Comparison of ENCODE assay signal across 2 cellular contexts in genomic region chr6:122872311-122872710, GRCh38.
TF ChIP-seq lines count a peak whose summit lies in the region.

No MANE protein-coding gene starts in this region.

TF ChIP-seq in GM12878, 131 proteins besides CTCF, POLR2A, EP300 and RAD21:
- TF ChIP-seq SMAD1 (IDR thresholded peaks at IDR 0.05; ENCODE audit: low read depth, partially characterized antibody) = no peak
- peak; percentile 30; the same call in 1 of the 2 replicates for TF ChIP-seq RELB (IDR thresholded peaks at IDR 0.05; ENCODE audit: low read depth)
- peak; percentile 47 for TF ChIP-seq BMI1 (IDR thresholded peaks at IDR 0.05; ENCODE audit: borderline replicate concordance)
- no peak for TF ChIP-seq ASH2L (IDR thresholded peaks at IDR 0.05; ENCODE audit: borderline replicate concordance, low read depth)
- peak; percentile 56; the same call in 1 of the 2 replicates for TF ChIP-seq MTA2 (IDR thresholded peaks at IDR 0.05; ENCODE audit: low read depth)
- peak; percentile 84 for TF ChIP-seq IKZF1 (conservative IDR thresholded peaks at IDR 0.05)
- peak; percentile 61 for TF ChIP-seq ATF7 (IDR thresholded peaks at IDR 0.05; ENCODE audit: low read depth)
- TF ChIP-seq BHLHE40 (IDR thresholded peaks at IDR 0.05; ENCODE audit: borderline replicate concordance in 1 of 2, low read depth in 2 of 2, low read length in 1 of 2) = no peak
- TF ChIP-seq DPF2 (IDR thresholded peaks at IDR 0.05) = peak; percentile 91
- TF ChIP-seq IKZF2 (IDR thresholded peaks at IDR 0.05) = peak; percentile 72 to 83; a peak in 3 of 4 replicates
- TF ChIP-seq CUX1 (IDR thresholded peaks at IDR 0.05; ENCODE audit: insufficient replicate concordance, low read depth, low read length) = no peak
- TF ChIP-seq ATF3 (IDR thresholded peaks at IDR 0.05; ENCODE audit: borderline replicate concordance, extremely low read depth, low read depth, low read length) = no peak
- TF ChIP-seq ZNF217 (IDR thresholded peaks at IDR 0.05) = peak; percentile 47; the same call in 1 of the 2 replicates

TF ChIP-seq in HepG2, 621 proteins besides CTCF, POLR2A, EP300 and RAD21:
- TF ChIP-seq CENPT (CRISPR knock-in tag; IDR thresholded peaks at IDR 0.05; ENCODE audit: low read depth) = no peak
- no peak for TF ChIP-seq ATF2 (CRISPR knock-in tag; IDR thresholded peaks at IDR 0.05)
- no peak for TF ChIP-seq MAX (IDR thresholded peaks at IDR 0.05)
- no peak for TF ChIP-seq ZBTB43 (CRISPR knock-in tag; conservative IDR thresholded peaks at IDR 0.05)
- TF ChIP-seq PREB (CRISPR knock-in tag; IDR thresholded peaks at IDR 0.05) = no peak
- no peak for TF ChIP-seq ZFP62 (CRISPR knock-in tag; IDR thresholded peaks at IDR 0.05)
- no peak for TF ChIP-seq ZNF274 (CRISPR knock-in tag; IDR thresholded peaks at IDR 0.05)
- TF ChIP-seq ZFP36L1 (CRISPR knock-in tag; IDR thresholded peaks at IDR 0.05) = no peak
- no peak for TF ChIP-seq ZNF644 (CRISPR knock-in tag; IDR thresholded peaks at IDR 0.05; ENCODE audit: low read depth)
- TF ChIP-seq DNMT1 (CRISPR knock-in tag; IDR thresholded peaks at IDR 0.05) = no peak
- no peak for TF ChIP-seq ZNF317 (CRISPR knock-in tag; IDR thresholded peaks at IDR 0.05)
- TF ChIP-seq ZNF619 (CRISPR knock-in tag; IDR thresholded peaks at IDR 0.05) = no peak
- no peak for TF ChIP-seq ZSCAN25 (CRISPR knock-in tag; IDR thresholded peaks at IDR 0.05)
- no peak for TF ChIP-seq CENPX (CRISPR knock-in tag; IDR thresholded peaks at IDR 0.05)
